ENCODE assay signal across 34 cellular contexts in genomic region chr9:9032950-9033349, GRCh38.
"Had no signal": no experiment of that assay in that cellular context is flagged by ENCODE, and none has a peak within 500 bp of the region (broad histone marks: within the 10 kb centered on the region; RNA-seq: fewer than 3 reads in every experiment).

No MANE protein-coding gene starts in this region.

- H3K27ac ChIP-seq: adrenal gland, ascending aorta, breast epithelium, cardiac muscle cell, coronary artery, esophagus muscularis mucosa, foreskin keratinocyte, gastrocnemius medialis had no signal

- H3K4me3 ChIP-seq: adrenal gland, ascending aorta, breast epithelium, cardiac muscle cell, coronary artery, esophagus muscularis mucosa, gastrocnemius medialis had no signal

- H3K4me1 ChIP-seq: adrenal gland, ascending aorta, breast epithelium, esophagus muscularis mucosa, foreskin keratinocyte, gastrocnemius medialis had no signal

- H3K36me3 ChIP-seq: adrenal gland, ascending aorta, breast epithelium, cardiac muscle cell, esophagus muscularis mucosa, gastrocnemius medialis had no signal

- DNase-seq: activated CD4-positive, alpha-beta memory T cell treated with anti-CD3 and anti-CD28 coated beads for 36 hours; activated CD4-positive, alpha-beta T cell treated with anti-CD3 and anti-CD28 coated beads for 36 hours; activated CD4-positive, alpha-beta T cell treated with anti-CD3 and anti-CD28 coated beads, Interleukin-2, amount 10 ng/mL, durations not matched to agents 24 days and 14 days; activated CD4-positive, CD25-positive, alpha-beta regulatory T cell; activated CD4-positive, CD25-positive, alpha-beta regulatory T cell treated with anti-CD3 and anti-CD28 coated beads, Interleukin-2, amount 50 U/mL, for 72 hours; activated CD8-positive, alpha-beta memory T cell treated with anti-CD3 and anti-CD28 coated beads, Interleukin-2, amount 10 ng/mL, durations not matched to agents 7 days and 5 days; activated CD8-positive, alpha-beta memory T cell treated with anti-CD3 and anti-CD28 coated beads, Interleukin-2, amount 50 U/mL, for 4 hours; activated CD8-positive, alpha-beta T cell treated with anti-CD3 and anti-CD28 coated beads, Interleukin-2, amount 10 ng/mL, durations not matched to agents 7 days and 5 days; activated effector memory CD4-positive, alpha-beta T cell treated with anti-CD3 and anti-CD28 coated beads, Interleukin-2, amount 50 U/mL, for 16 hours; activated naive CD4-positive, alpha-beta T cell treated with anti-CD3 and anti-CD28 coated beads for 36 hours; activated naive CD8-positive, alpha-beta T cell treated with anti-CD3 and anti-CD28 coated beads for 36 hours; activated naive CD8-positive, alpha-beta T cell treated with anti-CD3 and anti-CD28 coated beads, Interleukin-2, amount 50 U/mL, for 24 hours; activated T-cell treated with anti-CD3 and anti-CD28 coated beads, Interleukin-2, amount 50 U/mL, for 1 hour; activated T-cell treated with anti-CD3 and anti-CD28 coated beads, Interleukin-2, amount 50 U/mL, for 48 hours; adrenal gland; amygdala; dorsolateral prefrontal cortex; effector memory CD4-positive, alpha-beta T cell; endodermal cell; erythroblast; foreskin keratinocyte; gastrocnemius medialis; T-helper 2 cell had no signal

- H3K27me3 ChIP-seq: adrenal gland, ascending aorta, breast epithelium, cardiac muscle cell, dorsolateral prefrontal cortex, esophagus muscularis mucosa, foreskin keratinocyte, gastrocnemius medialis had no signal

- H3K27ac Mint-ChIP-seq: activated CD4-positive, alpha-beta memory T cell treated with anti-CD3 and anti-CD28 coated beads for 36 hours; activated CD4-positive, alpha-beta T cell treated with anti-CD3 and anti-CD28 coated beads for 36 hours; activated CD4-positive, alpha-beta T cell treated with anti-CD3 and anti-CD28 coated beads, Interleukin-2, amount 10 ng/mL, durations not matched to agents 24 days and 14 days; activated CD8-positive, alpha-beta memory T cell treated with anti-CD3 and anti-CD28 coated beads, Interleukin-2, amount 10 ng/mL, durations not matched to agents 7 days and 5 days; activated CD8-positive, alpha-beta T cell treated with anti-CD3 and anti-CD28 coated beads, Interleukin-2, amount 10 ng/mL, durations not matched to agents 7 days and 5 days; activated naive CD4-positive, alpha-beta T cell treated with anti-CD3 and anti-CD28 coated beads for 36 hours; activated naive CD4-positive, alpha-beta T cell treated with anti-CD3 and anti-CD28 coated beads, Interleukin-2, amount 50 U/mL, for 24 hours; activated naive CD8-positive, alpha-beta T cell treated with anti-CD3 and anti-CD28 coated beads for 36 hours; activated naive CD8-positive, alpha-beta T cell treated with anti-CD3 and anti-CD28 coated beads, Interleukin-2, amount 50 U/mL, for 24 hours; activated T-helper 1 cell treated with anti-CD3 and anti-CD28 coated beads, Interleukin-12 subunit alpha, Interleukin-12 subunit beta, Interleukin-2, Interleukin-4 antibody, amounts not matched to agents 30 ng/mL and 10 ng/mL and 1 ng/mL, durations not matched to agents 14 hours and 24 hours and 36 hours; activated T-helper 2 cell treated with anti-CD3 and anti-CD28 coated beads, Interferon-gamma antibody, Interleukin-2, Interleukin-4, amounts not matched to agents 10 μg/mL and 5 μg/mL and 100 μg/mL, durations not matched to agents 14 hours and 24 hours and 36 hours; brain; dendritic cell treated with granulocyte-macrophage colony-stimulating factor and Interleukin-4, amounts not matched to agents 40 ng/mL and 50 ng/mL, for 4 days; endodermal cell had no signal

- H3K9me3 Mint-ChIP-seq: activated CD4-positive, alpha-beta T cell treated with anti-CD3 and anti-CD28 coated beads, Interleukin-2, amount 10 ng/mL, durations not matched to agents 24 days and 14 days; activated naive CD8-positive, alpha-beta T cell treated with anti-CD3 and anti-CD28 coated beads for 36 hours; activated naive CD8-positive, alpha-beta T cell treated with anti-CD3 and anti-CD28 coated beads, Interleukin-2, amount 50 U/mL, for 24 hours; activated T-helper 1 cell treated with anti-CD3 and anti-CD28 coated beads, Interleukin-12 subunit alpha, Interleukin-12 subunit beta, Interleukin-2, Interleukin-4 antibody, amounts not matched to agents 30 ng/mL and 10 ng/mL and 1 ng/mL, durations not matched to agents 14 hours and 24 hours and 36 hours; brain; endodermal cell had no signal

- ATAC-seq: activated CD4-positive, alpha-beta T cell treated with anti-CD3 and anti-CD28 coated beads for 36 hours; activated CD8-positive, alpha-beta memory T cell treated with anti-CD3 and anti-CD28 coated beads, Interleukin-2, amount 10 ng/mL, durations not matched to agents 7 days and 5 days; activated CD8-positive, alpha-beta T cell treated with anti-CD3 and anti-CD28 coated beads, Interleukin-2, amount 10 ng/mL, durations not matched to agents 7 days and 5 days; activated naive CD8-positive, alpha-beta T cell treated with anti-CD3 and anti-CD28 coated beads, Interleukin-2, amount 50 U/mL, for 24 hours; foreskin keratinocyte; gastrocnemius medialis had no signal

- H3K4me3 Mint-ChIP-seq: activated CD4-positive, alpha-beta memory T cell treated with anti-CD3 and anti-CD28 coated beads for 36 hours; activated CD4-positive, alpha-beta T cell treated with anti-CD3 and anti-CD28 coated beads for 36 hours; activated CD4-positive, alpha-beta T cell treated with anti-CD3 and anti-CD28 coated beads, Interleukin-2, amount 10 ng/mL, durations not matched to agents 24 days and 14 days; activated CD8-positive, alpha-beta memory T cell treated with anti-CD3 and anti-CD28 coated beads, Interleukin-2, amount 10 ng/mL, durations not matched to agents 7 days and 5 days; activated CD8-positive, alpha-beta T cell treated with anti-CD3 and anti-CD28 coated beads, Interleukin-2, amount 10 ng/mL, durations not matched to agents 7 days and 5 days; activated naive CD4-positive, alpha-beta T cell treated with anti-CD3 and anti-CD28 coated beads for 36 hours; activated naive CD4-positive, alpha-beta T cell treated with anti-CD3 and anti-CD28 coated beads, Interleukin-2, amount 50 U/mL, for 24 hours; activated naive CD8-positive, alpha-beta T cell treated with anti-CD3 and anti-CD28 coated beads for 36 hours; activated naive CD8-positive, alpha-beta T cell treated with anti-CD3 and anti-CD28 coated beads, Interleukin-2, amount 50 U/mL, for 24 hours; activated T-helper 1 cell treated with anti-CD3 and anti-CD28 coated beads, Interleukin-12 subunit alpha, Interleukin-12 subunit beta, Interleukin-2, Interleukin-4 antibody, amounts not matched to agents 30 ng/mL and 10 ng/mL and 1 ng/mL, durations not matched to agents 14 hours and 24 hours and 36 hours; brain; central memory CD8-positive, alpha-beta T cell; dendritic cell treated with granulocyte-macrophage colony-stimulating factor and Interleukin-4, amounts not matched to agents 40 ng/mL and 50 ng/mL, for 4 days; endodermal cell had no signal

- H3K36me3 Mint-ChIP-seq: activated CD4-positive, alpha-beta memory T cell treated with anti-CD3 and anti-CD28 coated beads for 36 hours; activated CD8-positive, alpha-beta memory T cell treated with anti-CD3 and anti-CD28 coated beads, Interleukin-2, amount 10 ng/mL, durations not matched to agents 7 days and 5 days; activated naive CD4-positive, alpha-beta T cell treated with anti-CD3 and anti-CD28 coated beads, Interleukin-2, amount 50 U/mL, for 24 hours; activated naive CD8-positive, alpha-beta T cell treated with anti-CD3 and anti-CD28 coated beads for 36 hours; brain had no signal

- H3K4me1 Mint-ChIP-seq: activated CD4-positive, alpha-beta T cell treated with anti-CD3 and anti-CD28 coated beads for 36 hours; activated CD4-positive, alpha-beta T cell treated with anti-CD3 and anti-CD28 coated beads, Interleukin-2, amount 10 ng/mL, durations not matched to agents 24 days and 14 days; activated CD8-positive, alpha-beta memory T cell treated with anti-CD3 and anti-CD28 coated beads, Interleukin-2, amount 10 ng/mL, durations not matched to agents 7 days and 5 days; activated naive CD4-positive, alpha-beta T cell treated with anti-CD3 and anti-CD28 coated beads, Interleukin-2, amount 50 U/mL, for 24 hours; activated naive CD8-positive, alpha-beta T cell treated with anti-CD3 and anti-CD28 coated beads for 36 hours; activated naive CD8-positive, alpha-beta T cell treated with anti-CD3 and anti-CD28 coated beads, Interleukin-2, amount 50 U/mL, for 24 hours; brain; central memory CD8-positive, alpha-beta T cell had no signal

- H3K9me3 ChIP-seq: adrenal gland, ascending aorta, breast epithelium, esophagus muscularis mucosa, gastrocnemius medialis had no signal
